28 cellular contexts compared by ENCODE assay signal in genomic region chr7:29391262-29391661, GRCh38.
DNase-seq lines count a peak whose midpoint lies in the region; ATAC-seq, FAIRE-seq and TF ChIP-seq lines count a peak whose summit lies in the region.
"Had no signal": no experiment of that assay in that cellular context is flagged by ENCODE, and none has a peak within 500 bp of the region (broad histone marks: within the 10 kb centered on the region; RNA-seq: fewer than 3 reads in every experiment).

No MANE protein-coding gene starts in this region.

- H3K36me3 ChIP-seq in HepG2 (replicated peaks in 1 of 2; ENCODE audit: control insufficient read depth in 1 of 2, insufficient read depth in 2 of 2, low read length in 2 of 2) (peaks cover 5 to 16% of the 10 kb centered on the region in 2 experiments; a peak in 3 of 5 replicates), right lobe of liver (no peaks in the 10 kb centered on the region), IMR-90 (ENCODE audit: control insufficient read depth, insufficient read depth, low read length) (no peaks in the 10 kb centered on the region), K562 (ENCODE audit: control insufficient read depth, insufficient read depth, low read length) (no peaks in the 10 kb centered on the region)
- H3K36me3 ChIP-seq: BE2C, BLaER1 had no signal

- DNase-seq in HepG2 (ENCODE audit: low spot score) (no peak), right lobe of liver (no peak), IMR-90 (no peak), K562 (ENCODE audit: extremely low read depth in 1 of 4, low spot score in 3 of 4) (no peak), nephron progenitor cell (no peak), hippocampal formation (lab: John Stamatoyannopoulos, UW) (no peak)
- no peak for DNase-seq in stimulated activated naive CD8-positive, alpha-beta T cell treated with anti-CD3 and anti-CD28 coated beads, Interleukin-15, Interleukin-2, amounts not matched to agents 100 U/mL and 50 U/mL, for 24 hours
- DNase-seq: ACHN; BE2C; C1 segment of cervical spinal cord; CD4-positive, alpha-beta memory T cell; CD4-positive, CD25-positive, alpha-beta regulatory T cell; CD8-positive, alpha-beta memory T cell; COR-L47; DMS 273 treated with DMSO at 0.1 percent for 48 hours; DMS153; DMS53; DMS79; DND-41; EL; GDM1 had no signal

- no peak overlapping the region for H4K8ac ChIP-seq in IMR-90 (ENCODE audit: low read depth in 2 of 2, low read length in 2 of 2)

- H2AK5ac ChIP-seq in IMR-90 (ENCODE audit: low read depth, low read length): no peak overlapping the region

- no peak overlapping the region for H3K56ac ChIP-seq in IMR-90 (ENCODE audit: extremely low read depth, insufficient read depth, low read length)

- H3K14ac ChIP-seq in IMR-90 (replicated peaks; ENCODE audit: low read depth, low read length): no peak overlapping the region

- TF ChIP-seq POLR2A in HepG2 (IDR thresholded peaks at IDR 0.05; ENCODE audit: insufficient read depth in 1 of 2, low read depth in 2 of 2, low read length in 2 of 2): no peak
- no peak for TF ChIP-seq POLR2A in right lobe of liver (IDR thresholded peaks at IDR 0.05)
- TF ChIP-seq POLR2A in IMR-90 (IDR thresholded peaks at IDR 0.05; ENCODE audit: low read depth, low read length): no peak
- TF ChIP-seq POLR2A in K562 (conservative IDR thresholded peaks at IDR 0.05): no peak

- POLR2A ChIA-PET in HepG2 (lab: Yijun Ruan, JAX): no interaction called here
- POLR2A ChIA-PET in IMR-90 (lab: Charles Lee; ENCODE audit: unreplicated experiment): no interaction called here
- POLR2A ChIA-PET in K562 (lab: Yijun Ruan, JAX): no interaction called here

- H3K27me3 Mint-ChIP-seq in nephron progenitor cell (ENCODE audit: low read depth, poor library complexity): peaks cover 3% of the 10 kb centered on the region
- H3K27me3 Mint-ChIP-seq: CD4-positive, alpha-beta memory T cell; CD8-positive, alpha-beta memory T cell had no signal

- H4K91ac ChIP-seq in IMR-90 (ENCODE audit: insufficient read depth, low read depth, low read length): no peak overlapping the region

- H3K9ac ChIP-seq in HepG2 (ENCODE audit: insufficient read depth, low read depth, low read length): no peak overlapping the region
- no peak overlapping the region for H3K9ac ChIP-seq in IMR-90 (ENCODE audit: low read depth, low read length)
- H3K9ac ChIP-seq in K562 (ENCODE audit: insufficient read depth in 1 of 2, low read depth in 2 of 2, low read length in 2 of 2): no peak overlapping the region
- H3K9ac ChIP-seq: BLaER1 had no signal

- H3K9me3 Mint-ChIP-seq in nephron progenitor cell: no peaks in the 10 kb centered on the region
- H3K9me3 Mint-ChIP-seq: CD14-positive monocyte; CD4-positive, CD25-positive, alpha-beta regulatory T cell; CD8-positive, alpha-beta memory T cell had no signal

- H3K18ac ChIP-seq in IMR-90 (ENCODE audit: low read depth, low read length): no peak overlapping the region

- no peaks in the 10 kb centered on the region for H3K36me3 Mint-ChIP-seq in nephron progenitor cell (ENCODE audit: low read depth)
- H3K36me3 Mint-ChIP-seq: CD4-positive, alpha-beta memory T cell; CD4-positive, CD25-positive, alpha-beta regulatory T cell had no signal

- H3K4ac ChIP-seq in IMR-90 (ENCODE audit: low read depth, low read length): no peak overlapping the region

- no peak overlapping the region for H2BK15ac ChIP-seq in IMR-90 (ENCODE audit: low read depth, low read length)

- H3K4me1 ChIP-seq in HepG2 (ENCODE audit: insufficient read depth, low read length) (no peaks in the 10 kb centered on the region), right lobe of liver (no peaks in the 10 kb centered on the region), IMR-90 (ENCODE audit: control insufficient read depth, insufficient read depth, low read length) (no peaks in the 10 kb centered on the region), K562 (replicated peaks in 1 of 2; ENCODE audit: control insufficient read depth in 2 of 2, insufficient read depth in 2 of 2, low read length in 2 of 2) (no peaks in the 10 kb centered on the region)
- H3K4me1 ChIP-seq: A549, BE2C, BLaER1 had no signal

- H2BK20ac ChIP-seq in IMR-90 (ENCODE audit: low read depth, low read length): no peak overlapping the region

- H3K4me2 ChIP-seq in HepG2 (ENCODE audit: low read depth, low read length) (no peak overlapping the region), IMR-90 (ENCODE audit: low read depth, low read length) (no peak overlapping the region), K562 (ENCODE audit: insufficient read depth, low read length) (no peak overlapping the region)
- H3K4me2 ChIP-seq: A549, BLaER1 had no signal

- BruUV-seq in HepG2 (replicated peaks; lab: Mats Ljungman, UMichigan): no TSS peak
- BruUV-seq in IMR-90 (replicated peaks; lab: Mats Ljungman, UMichigan): no TSS peak
- BruUV-seq in K562 (replicated peaks; lab: Mats Ljungman, UMichigan): no TSS peak

- H3K27ac Mint-ChIP-seq in nephron progenitor cell: peak overlapping the region; percentile 38
- H3K27ac Mint-ChIP-seq: CD4-positive, CD25-positive, alpha-beta regulatory T cell had no signal

- ATAC-seq in HepG2 (no peak), right lobe of liver (no peak), IMR-90 (ENCODE audit: low read depth) (no peak), K562 (no peak), HG02870 (IDR thresholded peaks at IDR 0.05; ENCODE audit: unreplicated experiment) (no peak)
- ATAC-seq in stimulated activated naive CD8-positive, alpha-beta T cell treated with anti-CD3 and anti-CD28 coated beads, Interleukin-15, Interleukin-2, amounts not matched to agents 100 U/mL and 50 U/mL, for 24 hours: no peak
- ATAC-seq: A549 had no signal

- no peaks in the 10 kb centered on the region for H3K9me1 ChIP-seq in IMR-90 (ENCODE audit: insufficient read depth, low read length)
- no peaks in the 10 kb centered on the region for H3K9me1 ChIP-seq in K562 (ENCODE audit: control insufficient read depth, insufficient read depth, low read length)

- H3K23ac ChIP-seq in IMR-90 (ENCODE audit: low read depth, low read length): no peak overlapping the region

- H3K79me2 ChIP-seq in HepG2 (ENCODE audit: insufficient read depth, low read length) (no peaks in the 10 kb centered on the region), K562 (ENCODE audit: control insufficient read depth, insufficient read depth, low read length) (no peaks in the 10 kb centered on the region)

- H3K4me3 ChIP-seq in HepG2 (replicated peaks in 1 of 3; ENCODE audit: insufficient read depth in 1 of 3, low read depth in 2 of 3, low read length in 3 of 3) (no peak overlapping the region), right lobe of liver (no peak overlapping the region), IMR-90 (ENCODE audit: insufficient read depth, low read depth, low read length) (no peak overlapping the region), K562 (no peak overlapping the region)
- H3K4me3 ChIP-seq: A549, BLaER1 had no signal

- TF ChIP-seq CTCF in HepG2 (CRISPR knock-in tag; IDR thresholded peaks at IDR 0.05): no peak
- no peak for TF ChIP-seq CTCF in right lobe of liver (IDR thresholded peaks at IDR 0.05)
- no peak for TF ChIP-seq CTCF in IMR-90 (conservative IDR thresholded peaks at IDR 0.05; ENCODE audit: low read depth, low read length)
- no peak for TF ChIP-seq CTCF in K562 (IDR thresholded peaks at IDR 0.05 in 2 of 3, conservative IDR thresholded peaks at IDR 0.05 in 1 of 3; ENCODE audit: insufficient read depth in 2 of 3, low read depth in 1 of 3, low read length in 3 of 3)
- TF ChIP-seq CTCF in nephron progenitor cell (IDR thresholded peaks at IDR 0.05): no peak

- intact Hi-C loops in HepG2 (cut with micrococcal nuclease; ENCODE audit: unreplicated experiment): no loop called here
- intact Hi-C loops in right lobe of liver (cut with DNase I): no loop called here
- intact Hi-C loops in IMR-90 (cut with micrococcal nuclease): no loop called here
- intact Hi-C loops in K562 (cut with micrococcal nuclease): no loop called here

- no peak overlapping the region for H2BK120ac ChIP-seq in IMR-90 (ENCODE audit: low read depth, low read length)

- no peak for TF ChIP-seq EP300 in HepG2 (IDR thresholded peaks at IDR 0.05; ENCODE audit: low read depth in 2 of 2, low read length in 2 of 2)
- no peak for TF ChIP-seq EP300 in HepG2 (CRISPR knock-in tag; IDR thresholded peaks at IDR 0.05; ENCODE audit: borderline replicate concordance)
- no peak for TF ChIP-seq EP300 in K562 (IDR thresholded peaks at IDR 0.05; ENCODE audit: low read length)

- in situ Hi-C loops in HepG2 (cut with HindIII; ENCODE audit: extremely low pct_ligation_motif_present, low pct_unique_long_range_greater_than_20kb) (no loop called here), IMR-90 (cut with MboI; ENCODE audit: low sequenced_read_pairs) (no loop called here), K562 (cut with MboI) (no loop called here)

- dilution Hi-C loops in IMR-90 (cut with HindIII; ENCODE audit: low sequenced_read_pairs, unreplicated experiment): no loop called here

- FAIRE-seq in HepG2 (lab: Jason Lieb, UNC) (no peak), K562 (lab: Jason Lieb, UNC) (no peak)
- FAIRE-seq: A549, GM12891, GM19239 had no signal

- no peaks in the 10 kb centered on the region for H3K79me1 ChIP-seq in IMR-90 (ENCODE audit: low read depth in 1 of 2, low read length in 2 of 2)

- no peak overlapping the region for H2AK9ac ChIP-seq in IMR-90 (replicated peaks; ENCODE audit: low read depth, low read length, poor library complexity)

- H4K20me1 ChIP-seq in HepG2 (ENCODE audit: insufficient read depth, low read length) (no peaks in the 10 kb centered on the region; the same call in 1 of the 2 replicates), IMR-90 (ENCODE audit: insufficient read depth, low read length) (no peaks in the 10 kb centered on the region), K562 (replicated peaks; ENCODE audit: control insufficient read depth, insufficient read depth, low read length) (no peaks in the 10 kb centered on the region)
- H4K20me1 ChIP-seq: BLaER1 had no signal

- H3K27ac ChIP-seq in HepG2 (ENCODE audit: extremely low read length, insufficient read depth, low read length): no peak overlapping the region
- no peak overlapping the region for H3K27ac ChIP-seq in right lobe of liver
- no peak overlapping the region for H3K27ac ChIP-seq in IMR-90 (ENCODE audit: insufficient read depth, low read length)
- H3K27ac ChIP-seq in K562 (ENCODE audit: extremely low read depth, low read depth, low read length): no peak overlapping the region
- H3K27ac ChIP-seq: 22Rv1, A549, BLaER1 had no signal

- H3K27me3 ChIP-seq in HepG2 (ENCODE audit: control insufficient read depth in 1 of 2, insufficient read depth in 2 of 2, low read length in 2 of 2): no peaks in the 10 kb centered on the region
- H3K27me3 ChIP-seq in right lobe of liver: no peaks in the 10 kb centered on the region
- H3K27me3 ChIP-seq in IMR-90 (ENCODE audit: control insufficient read depth, insufficient read depth, low read length): no peaks in the 10 kb centered on the region; the same call in 1 of the 2 replicates
- H3K27me3 ChIP-seq in K562 (ENCODE audit: control insufficient read depth in 2 of 2, insufficient read depth in 2 of 2, low read length in 2 of 2): peaks cover 0 to 4% of the 10 kb centered on the region in 2 experiments; a peak in 1 of 5 replicates
- H3K27me3 ChIP-seq: BLaER1 had no signal

- peak overlapping the region; percentile 19 for H2BK5ac ChIP-seq in IMR-90 (ENCODE audit: low read depth, low read length, poor library complexity, severe bottlenecking)

- H3K9me3 ChIP-seq in HepG2 (ENCODE audit: low read length) (no peaks in the 10 kb centered on the region), right lobe of liver (no peaks in the 10 kb centered on the region), IMR-90 (ENCODE audit: control insufficient read depth, insufficient read depth, low read length) (no peaks in the 10 kb centered on the region), K562 (replicated peaks; ENCODE audit: control insufficient read depth, insufficient read depth, low read depth, low read length) (no peaks in the 10 kb centered on the region)
- H3K9me3 ChIP-seq: A549, BE2C, BLaER1 had no signal

- 100% methylated on average over 1 of the region's 1 CpG for WGBS in HepG2 (ENCODE audit: low lambda C conversion rate)
- WGBS in right lobe of liver (ENCODE audit: insufficient coverage, low coverage, low lambda C conversion rate, missing lambda C conversion rate): 89% methylated on average over 1 of the region's 1 CpG
- no CpG with 5 or more reads among the region's 1 CpG for WGBS in IMR-90 (ENCODE audit: extremely low coverage in 2 of 2, insufficient read length in 1 of 2), 2 experiments
- WGBS in K562 (ENCODE audit: insufficient coverage, low coverage, missing lambda C conversion rate): 0% methylated on average over 1 of the region's 1 CpG

- CTCF ChIA-PET in HepG2 (lab: Yijun Ruan, JAX; ENCODE audit: low intra/inter-chr PET ratio, low total read pairs): no interaction called here
- CTCF ChIA-PET in IMR-90 (lab: Yijun Ruan, JAX): no interaction called here
- CTCF ChIA-PET in K562 (lab: Yijun Ruan, JAX; ENCODE audit: low intra/inter-chr PET ratio): no interaction called here

- no peak overlapping the region for H4K5ac ChIP-seq in IMR-90 (ENCODE audit: low read depth, low read length)

- TF ChIP-seq RAD21 in HepG2 (CRISPR knock-in tag; IDR thresholded peaks at IDR 0.05): no peak
- no peak for TF ChIP-seq RAD21 in IMR-90 (IDR thresholded peaks at IDR 0.05; ENCODE audit: low read length)
- no peak for TF ChIP-seq RAD21 in K562 (CRISPR knock-in tag; conservative IDR thresholded peaks at IDR 0.05 in 1 of 2, IDR thresholded peaks at IDR 0.05 in 1 of 2)

- no peak overlapping the region for H2AFZ ChIP-seq in HepG2 (ENCODE audit: low read length)
- H2AFZ ChIP-seq in IMR-90 (replicated peaks; ENCODE audit: low read length, poor library complexity): no peak overlapping the region
- H2AFZ ChIP-seq in K562 (ENCODE audit: low read depth, low read length): no peak overlapping the region

- H3K4me1 Mint-ChIP-seq in nephron progenitor cell: peaks cover 33% of the 10 kb centered on the region
- H3K4me1 Mint-ChIP-seq: CD4-positive, alpha-beta memory T cell; CD4-positive, CD25-positive, alpha-beta regulatory T cell had no signal

- no peak overlapping the region for H3K4me3 Mint-ChIP-seq in nephron progenitor cell
- H3K4me3 Mint-ChIP-seq: CD14-positive monocyte; CD4-positive, alpha-beta memory T cell; CD4-positive, CD25-positive, alpha-beta regulatory T cell; CD8-positive, alpha-beta memory T cell had no signal

Comparison
In these comparisons a context has a peak if more than half of its experiments do, and no peak if none do; other contexts are left out.
1. Of the 241 proteins assayed by ChIP-seq in both HepG2 and K562: peak only in HepG2: HNRNPK; only in K562: PCBP1; in both: PCBP2; in neither: 238.